ENCODE assay signal across 1 cellular context in the genomic region with DNA sequence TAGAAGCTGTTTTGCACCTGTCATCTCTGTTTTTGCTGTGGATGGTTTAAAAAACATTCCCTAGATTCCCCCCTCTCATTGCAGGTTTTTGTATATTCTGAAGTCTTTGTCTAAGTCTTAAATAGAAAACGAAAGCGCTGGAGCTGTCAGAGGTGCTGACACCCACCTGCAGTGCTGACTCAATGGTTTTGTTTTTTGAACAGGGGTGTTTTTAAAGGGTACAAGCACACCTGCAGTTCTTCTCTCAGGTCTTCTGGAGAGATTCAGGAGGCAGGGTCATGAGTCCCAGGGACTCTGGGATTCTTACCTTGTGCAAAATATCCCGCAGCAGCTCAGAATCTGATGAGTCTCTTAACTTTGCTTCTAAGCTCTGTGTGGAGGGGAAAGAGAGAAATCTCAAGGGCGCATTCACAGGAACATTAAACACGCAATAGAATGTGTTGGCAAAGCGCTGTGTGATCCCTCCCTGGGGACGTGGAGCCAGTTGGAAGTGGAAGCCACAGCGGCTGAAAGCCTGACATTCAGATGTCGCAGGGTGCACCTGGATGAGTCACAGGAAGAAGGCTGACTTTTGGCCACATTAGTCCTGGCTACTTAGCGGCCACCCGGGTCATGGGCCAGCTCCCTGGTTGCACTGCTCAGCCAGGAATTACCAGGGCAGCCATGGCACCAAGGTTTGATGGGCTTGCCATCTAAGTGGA.
TF ChIP-seq lines count a peak whose summit lies in the region.

No MANE protein-coding gene starts in this region.

TF ChIP-seq in HEK293, 187 proteins besides CTCF, POLR2A, EP300 and RAD21:
- TF ChIP-seq, protein P1, sequence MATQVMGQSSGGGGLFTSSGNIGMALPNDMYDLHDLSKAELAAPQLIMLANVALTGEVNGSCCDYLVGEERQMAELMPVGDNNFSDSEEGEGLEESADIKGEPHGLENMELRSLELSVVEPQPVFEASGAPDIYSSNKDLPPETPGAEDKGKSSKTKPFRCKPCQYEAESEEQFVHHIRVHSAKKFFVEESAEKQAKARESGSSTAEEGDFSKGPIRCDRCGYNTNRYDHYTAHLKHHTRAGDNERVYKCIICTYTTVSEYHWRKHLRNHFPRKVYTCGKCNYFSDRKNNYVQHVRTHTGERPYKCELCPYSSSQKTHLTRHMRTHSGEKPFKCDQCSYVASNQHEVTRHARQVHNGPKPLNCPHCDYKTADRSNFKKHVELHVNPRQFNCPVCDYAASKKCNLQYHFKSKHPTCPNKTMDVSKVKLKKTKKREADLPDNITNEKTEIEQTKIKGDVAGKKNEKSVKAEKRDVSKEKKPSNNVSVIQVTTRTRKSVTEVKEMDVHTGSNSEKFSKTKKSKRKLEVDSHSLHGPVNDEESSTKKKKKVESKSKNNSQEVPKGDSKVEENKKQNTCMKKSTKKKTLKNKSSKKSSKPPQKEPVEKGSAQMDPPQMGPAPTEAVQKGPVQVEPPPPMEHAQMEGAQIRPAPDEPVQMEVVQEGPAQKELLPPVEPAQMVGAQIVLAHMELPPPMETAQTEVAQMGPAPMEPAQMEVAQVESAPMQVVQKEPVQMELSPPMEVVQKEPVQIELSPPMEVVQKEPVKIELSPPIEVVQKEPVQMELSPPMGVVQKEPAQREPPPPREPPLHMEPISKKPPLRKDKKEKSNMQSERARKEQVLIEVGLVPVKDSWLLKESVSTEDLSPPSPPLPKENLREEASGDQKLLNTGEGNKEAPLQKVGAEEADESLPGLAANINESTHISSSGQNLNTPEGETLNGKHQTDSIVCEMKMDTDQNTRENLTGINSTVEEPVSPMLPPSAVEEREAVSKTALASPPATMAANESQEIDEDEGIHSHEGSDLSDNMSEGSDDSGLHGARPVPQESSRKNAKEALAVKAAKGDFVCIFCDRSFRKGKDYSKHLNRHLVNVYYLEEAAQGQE (tag by site-specific recombination; IDR thresholded peaks at IDR 0.05): peak; percentile 45; the same call in 1 of the 2 replicates
